In the genomic region with DNA sequence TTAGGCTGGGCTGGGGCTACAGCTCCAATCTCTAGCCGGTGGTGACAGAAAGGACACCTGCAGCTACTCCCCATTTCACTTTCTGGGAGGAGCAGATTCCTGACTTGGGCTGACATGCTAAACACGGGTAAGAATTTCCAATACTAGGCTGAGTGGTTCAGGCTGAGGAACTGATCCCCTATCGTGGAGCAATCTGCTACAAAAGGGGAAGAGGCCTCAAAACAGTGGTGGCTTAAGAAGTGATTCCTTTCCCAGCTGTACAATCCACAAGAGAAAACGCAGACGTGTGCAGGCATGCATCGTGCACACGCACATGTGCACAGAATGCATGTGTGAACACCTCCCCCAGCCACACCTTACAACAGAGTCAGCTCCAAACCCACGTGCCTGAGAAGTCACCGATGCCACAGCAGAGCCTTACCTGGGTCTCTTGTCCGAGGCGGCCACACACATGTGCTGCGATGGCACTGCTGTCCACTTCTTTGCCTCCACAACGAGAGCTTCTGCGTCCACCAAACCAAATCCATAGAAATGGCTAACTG, we compare ENCODE assay signal across 2 cellular contexts.
TF ChIP-seq lines count a peak whose summit lies in the region.

No MANE protein-coding gene starts in this region.

TF ChIP-seq in GM23338, 12 proteins besides CTCF, POLR2A, EP300 and RAD21 (continued from another document):
- TF ChIP-seq POLR2AphosphoS5 (IDR thresholded peaks at IDR 0.05; ENCODE audit: low read depth) (no peak), JUNB (IDR thresholded peaks at IDR 0.05; ENCODE audit: unreplicated experiment) (no peak), ZNF331 (CRISPR knock-in tag; IDR thresholded peaks at IDR 0.05; ENCODE audit: low read depth) (no peak), STAT1 (IDR thresholded peaks at IDR 0.05; ENCODE audit: unreplicated experiment) (no peak), NANOG (IDR thresholded peaks at IDR 0.05; ENCODE audit: borderline replicate concordance) (no peak), CREB1 (CRISPR knock-in tag; IDR thresholded peaks at IDR 0.05; ENCODE audit: low read depth) (no peak), EZH2phosphoT487 (IDR thresholded peaks at IDR 0.05; ENCODE audit: unreplicated experiment) (no peak)
- TF ChIP-seq, protein P1, sequence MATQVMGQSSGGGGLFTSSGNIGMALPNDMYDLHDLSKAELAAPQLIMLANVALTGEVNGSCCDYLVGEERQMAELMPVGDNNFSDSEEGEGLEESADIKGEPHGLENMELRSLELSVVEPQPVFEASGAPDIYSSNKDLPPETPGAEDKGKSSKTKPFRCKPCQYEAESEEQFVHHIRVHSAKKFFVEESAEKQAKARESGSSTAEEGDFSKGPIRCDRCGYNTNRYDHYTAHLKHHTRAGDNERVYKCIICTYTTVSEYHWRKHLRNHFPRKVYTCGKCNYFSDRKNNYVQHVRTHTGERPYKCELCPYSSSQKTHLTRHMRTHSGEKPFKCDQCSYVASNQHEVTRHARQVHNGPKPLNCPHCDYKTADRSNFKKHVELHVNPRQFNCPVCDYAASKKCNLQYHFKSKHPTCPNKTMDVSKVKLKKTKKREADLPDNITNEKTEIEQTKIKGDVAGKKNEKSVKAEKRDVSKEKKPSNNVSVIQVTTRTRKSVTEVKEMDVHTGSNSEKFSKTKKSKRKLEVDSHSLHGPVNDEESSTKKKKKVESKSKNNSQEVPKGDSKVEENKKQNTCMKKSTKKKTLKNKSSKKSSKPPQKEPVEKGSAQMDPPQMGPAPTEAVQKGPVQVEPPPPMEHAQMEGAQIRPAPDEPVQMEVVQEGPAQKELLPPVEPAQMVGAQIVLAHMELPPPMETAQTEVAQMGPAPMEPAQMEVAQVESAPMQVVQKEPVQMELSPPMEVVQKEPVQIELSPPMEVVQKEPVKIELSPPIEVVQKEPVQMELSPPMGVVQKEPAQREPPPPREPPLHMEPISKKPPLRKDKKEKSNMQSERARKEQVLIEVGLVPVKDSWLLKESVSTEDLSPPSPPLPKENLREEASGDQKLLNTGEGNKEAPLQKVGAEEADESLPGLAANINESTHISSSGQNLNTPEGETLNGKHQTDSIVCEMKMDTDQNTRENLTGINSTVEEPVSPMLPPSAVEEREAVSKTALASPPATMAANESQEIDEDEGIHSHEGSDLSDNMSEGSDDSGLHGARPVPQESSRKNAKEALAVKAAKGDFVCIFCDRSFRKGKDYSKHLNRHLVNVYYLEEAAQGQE (IDR thresholded peaks at IDR 0.05; ENCODE audit: unreplicated experiment) = no peak
- TF ChIP-seq, protein P2, sequence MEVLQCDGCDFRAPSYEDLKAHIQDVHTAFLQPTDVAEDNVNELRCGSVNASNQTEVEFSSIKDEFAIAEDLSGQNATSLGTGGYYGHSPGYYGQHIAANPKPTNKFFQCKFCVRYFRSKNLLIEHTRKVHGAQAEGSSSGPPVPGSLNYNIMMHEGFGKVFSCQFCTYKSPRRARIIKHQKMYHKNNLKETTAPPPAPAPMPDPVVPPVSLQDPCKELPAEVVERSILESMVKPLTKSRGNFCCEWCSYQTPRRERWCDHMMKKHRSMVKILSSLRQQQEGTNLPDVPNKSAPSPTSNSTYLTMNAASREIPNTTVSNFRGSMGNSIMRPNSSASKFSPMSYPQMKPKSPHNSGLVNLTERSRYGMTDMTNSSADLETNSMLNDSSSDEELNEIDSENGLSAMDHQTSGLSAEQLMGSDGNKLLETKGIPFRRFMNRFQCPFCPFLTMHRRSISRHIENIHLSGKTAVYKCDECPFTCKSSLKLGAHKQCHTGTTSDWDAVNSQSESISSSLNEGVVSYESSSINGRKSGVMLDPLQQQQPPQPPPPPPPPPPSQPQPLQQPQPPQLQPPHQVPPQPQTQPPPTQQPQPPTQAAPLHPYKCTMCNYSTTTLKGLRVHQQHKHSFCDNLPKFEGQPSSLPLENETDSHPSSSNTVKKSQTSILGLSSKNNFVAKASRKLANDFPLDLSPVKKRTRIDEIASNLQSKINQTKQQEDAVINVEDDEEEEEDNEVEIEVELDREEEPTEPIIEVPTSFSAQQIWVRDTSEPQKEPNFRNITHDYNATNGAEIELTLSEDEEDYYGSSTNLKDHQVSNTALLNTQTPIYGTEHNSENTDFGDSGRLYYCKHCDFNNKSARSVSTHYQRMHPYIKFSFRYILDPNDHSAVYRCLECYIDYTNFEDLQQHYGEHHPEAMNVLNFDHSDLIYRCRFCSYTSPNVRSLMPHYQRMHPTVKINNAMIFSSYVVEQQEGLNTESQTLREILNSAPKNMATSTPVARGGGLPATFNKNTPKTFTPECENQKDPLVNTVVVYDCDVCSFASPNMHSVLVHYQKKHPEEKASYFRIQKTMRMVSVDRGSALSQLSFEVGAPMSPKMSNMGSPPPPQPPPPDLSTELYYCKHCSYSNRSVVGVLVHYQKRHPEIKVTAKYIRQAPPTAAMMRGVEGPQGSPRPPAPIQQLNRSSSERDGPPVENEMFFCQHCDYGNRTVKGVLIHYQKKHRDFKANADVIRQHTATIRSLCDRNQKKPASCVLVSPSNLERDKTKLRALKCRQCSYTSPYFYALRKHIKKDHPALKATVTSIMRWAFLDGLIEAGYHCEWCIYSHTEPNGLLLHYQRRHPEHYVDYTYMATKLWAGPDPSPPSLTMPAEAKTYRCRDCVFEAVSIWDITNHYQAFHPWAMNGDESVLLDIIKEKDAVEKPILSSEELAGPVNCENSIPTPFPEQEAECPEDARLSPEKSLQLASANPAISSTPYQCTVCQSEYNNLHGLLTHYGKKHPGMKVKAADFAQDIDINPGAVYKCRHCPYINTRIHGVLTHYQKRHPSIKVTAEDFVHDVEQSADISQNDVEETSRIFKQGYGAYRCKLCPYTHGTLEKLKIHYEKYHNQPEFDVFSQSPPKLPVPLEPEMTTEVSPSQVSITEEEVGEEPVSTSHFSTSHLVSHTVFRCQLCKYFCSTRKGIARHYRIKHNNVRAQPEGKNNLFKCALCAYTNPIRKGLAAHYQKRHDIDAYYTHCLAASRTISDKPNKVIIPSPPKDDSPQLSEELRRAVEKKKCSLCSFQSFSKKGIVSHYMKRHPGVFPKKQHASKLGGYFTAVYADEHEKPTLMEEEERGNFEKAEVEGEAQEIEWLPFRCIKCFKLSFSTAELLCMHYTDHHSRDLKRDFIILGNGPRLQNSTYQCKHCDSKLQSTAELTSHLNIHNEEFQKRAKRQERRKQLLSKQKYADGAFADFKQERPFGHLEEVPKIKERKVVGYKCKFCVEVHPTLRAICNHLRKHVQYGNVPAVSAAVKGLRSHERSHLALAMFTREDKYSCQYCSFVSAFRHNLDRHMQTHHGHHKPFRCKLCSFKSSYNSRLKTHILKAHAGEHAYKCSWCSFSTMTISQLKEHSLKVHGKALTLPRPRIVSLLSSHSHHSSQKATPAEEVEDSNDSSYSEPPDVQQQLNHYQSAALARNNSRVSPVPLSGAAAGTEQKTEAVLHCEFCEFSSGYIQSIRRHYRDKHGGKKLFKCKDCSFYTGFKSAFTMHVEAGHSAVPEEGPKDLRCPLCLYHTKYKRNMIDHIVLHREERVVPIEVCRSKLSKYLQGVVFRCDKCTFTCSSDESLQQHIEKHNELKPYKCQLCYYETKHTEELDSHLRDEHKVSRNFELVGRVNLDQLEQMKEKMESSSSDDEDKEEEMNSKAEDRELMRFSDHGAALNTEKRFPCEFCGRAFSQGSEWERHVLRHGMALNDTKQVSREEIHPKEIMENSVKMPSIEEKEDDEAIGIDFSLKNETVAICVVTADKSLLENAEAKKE (CRISPR knock-in tag; IDR thresholded peaks at IDR 0.05) = no peak
TF ChIP-seq in GM23338: peak in this region for 0.

TF ChIP-seq in K562, 482 proteins besides CTCF, POLR2A, EP300 and RAD21 (continued from another document):
- TF ChIP-seq, protein P3, sequence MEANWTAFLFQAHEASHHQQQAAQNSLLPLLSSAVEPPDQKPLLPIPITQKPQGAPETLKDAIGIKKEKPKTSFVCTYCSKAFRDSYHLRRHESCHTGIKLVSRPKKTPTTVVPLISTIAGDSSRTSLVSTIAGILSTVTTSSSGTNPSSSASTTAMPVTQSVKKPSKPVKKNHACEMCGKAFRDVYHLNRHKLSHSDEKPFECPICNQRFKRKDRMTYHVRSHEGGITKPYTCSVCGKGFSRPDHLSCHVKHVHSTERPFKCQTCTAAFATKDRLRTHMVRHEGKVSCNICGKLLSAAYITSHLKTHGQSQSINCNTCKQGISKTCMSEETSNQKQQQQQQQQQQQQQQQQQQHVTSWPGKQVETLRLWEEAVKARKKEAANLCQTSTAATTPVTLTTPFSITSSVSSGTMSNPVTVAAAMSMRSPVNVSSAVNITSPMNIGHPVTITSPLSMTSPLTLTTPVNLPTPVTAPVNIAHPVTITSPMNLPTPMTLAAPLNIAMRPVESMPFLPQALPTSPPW (CRISPR knock-in tag; IDR thresholded peaks at IDR 0.05) = no peak
- TF ChIP-seq NEUROD1 (IDR thresholded peaks at IDR 0.05; ENCODE audit: borderline replicate concordance, low read depth, low read length, partially characterized antibody) = no peak
TF ChIP-seq in K562: peak in this region for 1.
